Comparison of ENCODE assay signal across 15 cellular contexts in genomic region chr20:57573893-57574292, GRCh38. TPM values are rescaled to one million over a fixed set of nuclear protein-coding genes. Genes with fewer than 3 reads are reported as not detected.
DNase-seq lines count a peak whose midpoint lies in the region; ATAC-seq and TF ChIP-seq lines count a peak whose summit lies in the region.
"Had no signal": no experiment of that assay in that cellular context is flagged by ENCODE, and none has a peak within 500 bp of the region (broad histone marks: within the 10 kb centered on the region; RNA-seq: fewer than 3 reads in every experiment).

No MANE protein-coding gene starts in this region.

- H3K36me3 Mint-ChIP-seq in activated naive CD4-positive, alpha-beta T cell treated with anti-CD3 and anti-CD28 coated beads for 36 hours (ENCODE audit: low read depth) = no peaks in the 10 kb centered on the region
- no peaks in the 10 kb centered on the region for H3K36me3 Mint-ChIP-seq in CD4-positive, alpha-beta T cell (ENCODE audit: low read depth)
- H3K36me3 Mint-ChIP-seq: brain had no signal

- TF ChIP-seq POLR2A in vagina (IDR thresholded peaks at IDR 0.05) = no peak

- H3K27ac Mint-ChIP-seq in activated naive CD4-positive, alpha-beta T cell treated with anti-CD3 and anti-CD28 coated beads for 36 hours = no peak overlapping the region
- no peak overlapping the region for H3K27ac Mint-ChIP-seq in CD4-positive, alpha-beta T cell
- H3K27ac Mint-ChIP-seq: activated T-helper 17 cell treated with anti-CD3 and anti-CD28 coated beads, Interleukin-2, amount 50 U/mL, for 72 hours had no signal

- H3K27me3 ChIP-seq in OCI-LY3 (ENCODE audit: low read depth, low read length) (peaks cover 86% of the 10 kb centered on the region), foreskin keratinocyte (peaks cover 91% of the 10 kb centered on the region), vagina (no peaks in the 10 kb centered on the region)
- H3K27me3 ChIP-seq in CD4-positive, alpha-beta T cell (ENCODE audit: control insufficient read depth, insufficient read depth, low read length) = peaks cover 12% of the 10 kb centered on the region
- H3K27me3 ChIP-seq: transverse colon had no signal

- POLR2A ChIA-PET in CD4-positive, alpha-beta T cell (lab: Charles Lee) = no interaction called here

- H3K9ac ChIP-seq in OCI-LY3 (ENCODE audit: low read length) = no peak overlapping the region

- no peak overlapping the region for H3K4me3 ChIP-seq in OCI-LY3 (ENCODE audit: low read length)
- H3K4me3 ChIP-seq in vagina = no peak overlapping the region
- H3K4me3 ChIP-seq: skin epidermis, transverse colon had no signal

- no peak for ATAC-seq in foreskin keratinocyte
- ATAC-seq in CD4-positive, alpha-beta T cell (ENCODE audit: poor library complexity) = no peak
- ATAC-seq in GM19351 (IDR thresholded peaks at IDR 0.05; ENCODE audit: unreplicated experiment) = no peak
- ATAC-seq: activated T-helper 17 cell treated with anti-CD3 and anti-CD28 coated beads, Interleukin-2, amount 50 U/mL, for 72 hours had no signal

- no peak overlapping the region for H3K4me3 Mint-ChIP-seq in activated naive CD4-positive, alpha-beta T cell treated with anti-CD3 and anti-CD28 coated beads for 36 hours
- no peak overlapping the region for H3K4me3 Mint-ChIP-seq in CD4-positive, alpha-beta T cell
- H3K4me3 Mint-ChIP-seq: activated T-helper 17 cell treated with anti-CD3 and anti-CD28 coated beads, Interleukin-2, amount 50 U/mL, for 72 hours had no signal

- H3K4me1 ChIP-seq in OCI-LY3 (ENCODE audit: low read length) (no peaks in the 10 kb centered on the region), foreskin keratinocyte (no peaks in the 10 kb centered on the region), vagina (no peaks in the 10 kb centered on the region)

- peaks cover 16% of the 10 kb centered on the region for H3K27me3 Mint-ChIP-seq in activated naive CD4-positive, alpha-beta T cell treated with anti-CD3 and anti-CD28 coated beads for 36 hours (ENCODE audit: low read depth)
- peaks cover 49% of the 10 kb centered on the region for H3K27me3 Mint-ChIP-seq in CD4-positive, alpha-beta T cell

- DNase-seq in activated naive CD4-positive, alpha-beta T cell treated with anti-CD3 and anti-CD28 coated beads for 36 hours = peak; percentile 43
- DNase-seq in activated naive CD4-positive, alpha-beta T cell treated with Interleukin-2 at 50 U/mL for 16 hours = no peak
- DNase-seq in foreskin keratinocyte = no peak
- DNase-seq in cerebellar nuclear complex (lab: John Stamatoyannopoulos, UW) = no peak
- DNase-seq in vagina (ENCODE audit: extremely low spot score in 2 of 2) = no peak
- DNase-seq in CD4-positive, alpha-beta T cell = no peak
- DNase-seq: NCI-H2107, SIG-M5, transverse colon had no signal

- H3K36me3 ChIP-seq in OCI-LY3 (replicated peaks; ENCODE audit: low read depth, low read length) (no peaks in the 10 kb centered on the region), vagina (no peaks in the 10 kb centered on the region)
- H3K36me3 ChIP-seq: transverse colon had no signal

- no peak overlapping the region for H2AFZ ChIP-seq in OCI-LY3 (ENCODE audit: low read depth, low read length)

- no peaks in the 10 kb centered on the region for H3K79me2 ChIP-seq in OCI-LY3 (ENCODE audit: low read length)

- H3K9me3 Mint-ChIP-seq in activated naive CD4-positive, alpha-beta T cell treated with anti-CD3 and anti-CD28 coated beads for 36 hours = no peaks in the 10 kb centered on the region
- H3K9me3 Mint-ChIP-seq in CD4-positive, alpha-beta T cell = no peaks in the 10 kb centered on the region
- H3K9me3 Mint-ChIP-seq: activated T-helper 17 cell treated with anti-CD3 and anti-CD28 coated beads, Interleukin-2, amount 50 U/mL, for 72 hours had no signal

- H3K4me2 ChIP-seq in OCI-LY3 (ENCODE audit: low read length) = no peak overlapping the region

- CTCF ChIA-PET in activated naive CD4-positive, alpha-beta T cell treated with anti-CD3 and anti-CD28 coated beads for 36 hours (lab: Charles Lee) = interaction anchor here (0.6 kb wide), 3 partner anchors 194 to 1750 kb away, joined by 3 to 5 read pairs (median 3); no protein-coding TSS in a partner anchor
- CTCF ChIA-PET in CD4-positive, alpha-beta T cell (lab: Charles Lee) = no interaction called here

- H3K9me3 ChIP-seq in OCI-LY3 (ENCODE audit: insufficient read depth, low read length) = no peaks in the 10 kb centered on the region
- no peaks in the 10 kb centered on the region for H3K9me3 ChIP-seq in vagina
- no peaks in the 10 kb centered on the region for H3K9me3 ChIP-seq in CD4-positive, alpha-beta T cell (ENCODE audit: control insufficient read depth, low read length)
- H3K9me3 ChIP-seq: transverse colon had no signal

- peak; percentile 56 for TF ChIP-seq CTCF in OCI-LY3 (IDR thresholded peaks at IDR 0.05; ENCODE audit: low read depth, low read length)
- TF ChIP-seq CTCF in foreskin keratinocyte (conservative IDR thresholded peaks at IDR 0.05) = peak; percentile 34
- TF ChIP-seq CTCF in vagina (IDR thresholded peaks at IDR 0.05) = no peak
- TF ChIP-seq CTCF in CD4-positive, alpha-beta T cell (IDR thresholded peaks at IDR 0.05) = no peak

- intact Hi-C loops in activated naive CD4-positive, alpha-beta T cell treated with anti-CD3 and anti-CD28 coated beads for 36 hours (cut with micrococcal nuclease) = no loop called here
- intact Hi-C loops in vagina (cut with DNase I) = no loop called here
- intact Hi-C loops in CD4-positive, alpha-beta T cell (cut with DNase I, micrococcal nuclease) = no loop called here

- H4K20me1 ChIP-seq in OCI-LY3 (ENCODE audit: insufficient read depth, low read length) = no peaks in the 10 kb centered on the region

- no peak overlapping the region for H3K27ac ChIP-seq in OCI-LY3 (ENCODE audit: low read length)
- no peak overlapping the region for H3K27ac ChIP-seq in foreskin keratinocyte
- no peak overlapping the region for H3K27ac ChIP-seq in vagina
- H3K27ac ChIP-seq in CD4-positive, alpha-beta T cell (ENCODE audit: low read depth, low read length) = no peak overlapping the region
- H3K27ac ChIP-seq: skin epidermis, transverse colon had no signal

- H3K4me1 Mint-ChIP-seq in activated naive CD4-positive, alpha-beta T cell treated with anti-CD3 and anti-CD28 coated beads for 36 hours (ENCODE audit: low read depth) = no peaks in the 10 kb centered on the region
- H3K4me1 Mint-ChIP-seq in CD4-positive, alpha-beta T cell (ENCODE audit: low read depth) = no peaks in the 10 kb centered on the region
- H3K4me1 Mint-ChIP-seq: activated T-helper 17 cell treated with anti-CD3 and anti-CD28 coated beads, Interleukin-2, amount 50 U/mL, for 72 hours had no signal

RNA-seq across cellular contexts. Expression of gene PCK1, which starts 13.0 kb away (rescaled TPM):
- total RNA-seq in activated naive CD4-positive, alpha-beta T cell treated with anti-CD3 and anti-CD28 coated beads for 36 hours = not detected
- total RNA-seq in foreskin keratinocyte (not detected in 2 replicates), vagina (13.0 TPM)
- not detected in 2 replicates for polyA plus RNA-seq in foreskin keratinocyte
- total RNA-seq in CD4-positive, alpha-beta T cell = not detected
- total RNA-seq: activated T-helper 17 cell treated with anti-CD3 and anti-CD28 coated beads, Interleukin-2, amount 50 U/mL, for 72 hours; endothelial cell of umbilical vein had no signal
- polyA plus RNA-seq: endothelial cell of umbilical vein had no signal

RNA-seq across cellular contexts. Expression of gene ZBP1, which starts 46.3 kb away (rescaled TPM):
- total RNA-seq in activated naive CD4-positive, alpha-beta T cell treated with anti-CD3 and anti-CD28 coated beads for 36 hours = under 1 TPM in 1 of 2 experiments, not detected in 1; 0.14 TPM
- total RNA-seq in foreskin keratinocyte (not detected in 2 replicates), vagina (0.74 TPM)
- polyA plus RNA-seq in foreskin keratinocyte = 0.08 TPM in 1 of 2 replicates, not detected in the other
- 10 to 100 TPM; 39.0 to 40.1 TPM for total RNA-seq in CD4-positive, alpha-beta T cell
- total RNA-seq: endothelial cell of umbilical vein had no signal
- polyA plus RNA-seq: endothelial cell of umbilical vein had no signal

RNA-seq across cellular contexts. Expression of gene CTCFL, which starts 49.0 kb away (rescaled TPM):
- not detected for total RNA-seq in activated naive CD4-positive, alpha-beta T cell treated with anti-CD3 and anti-CD28 coated beads for 36 hours
- not detected in 2 replicates for total RNA-seq in foreskin keratinocyte
- polyA plus RNA-seq in foreskin keratinocyte = not detected in 2 replicates
- not detected for total RNA-seq in vagina
- not detected for total RNA-seq in CD4-positive, alpha-beta T cell
- total RNA-seq: activated T-helper 17 cell treated with anti-CD3 and anti-CD28 coated beads, Interleukin-2, amount 50 U/mL, for 72 hours; endothelial cell of umbilical vein had no signal
- polyA plus RNA-seq: endothelial cell of umbilical vein had no signal

Comparison
In these comparisons a context has a peak if more than half of its experiments do, and no peak if none do; other contexts are left out.
1. CTCF ChIP-seq: peak in OCI-LY3 (single experiment) and foreskin keratinocyte (single experiment); none in vagina (0 of 3) and CD4-positive, alpha-beta T cell (single experiment).
2. RNA of gene PCK1, which starts 13.0 kb away (total RNA-seq): 13.0 TPM in vagina (single experiment); not detected in activated naive CD4-positive, alpha-beta T cell treated with anti-CD3 and anti-CD28 coated beads for 36 hours, not detected in foreskin keratinocyte and not detected in CD4-positive, alpha-beta T cell; every median in the first group is over 10 times any median in the second.
3. RNA of gene ZBP1, which starts 46.3 kb away (total RNA-seq): 39.0 to 40.1 TPM in CD4-positive, alpha-beta T cell; 0.74 TPM in vagina (single experiment), 0.14 TPM in activated naive CD4-positive, alpha-beta T cell treated with anti-CD3 and anti-CD28 coated beads for 36 hours and not detected in foreskin keratinocyte; every median in the first group is over 10 times any median in the second.